Comparison of ENCODE assay signal across 23 cellular contexts in genomic region chr5:96854067-96854466, GRCh38.
"Had no signal": no experiment of that assay in that cellular context is flagged by ENCODE, and none has a peak within 500 bp of the region (broad histone marks: within the 10 kb centered on the region; RNA-seq: fewer than 3 reads in every experiment).

No MANE protein-coding gene starts in this region.

- H3K27me3 ChIP-seq: MG63 had no signal

- H3K4me2 ChIP-seq: PC-9 had no signal

- ATAC-seq: activated naive CD4-positive, alpha-beta T cell treated with anti-CD3 and anti-CD28 coated beads, Interleukin-2, amount 50 U/mL, for 72 hours; activated naive CD8-positive, alpha-beta T cell treated with anti-CD3 and anti-CD28 coated beads, Interleukin-2, amount 50 U/mL, for 24 hours; activated T-cell treated with anti-CD3 and anti-CD28 coated beads, Interleukin-2, amount 50 U/mL, for 4 hours had no signal

- H3K36me3 ChIP-seq: MG63 had no signal

- H3K27ac ChIP-seq: VCaP had no signal

- H2AFZ ChIP-seq: PC-9 had no signal

- DNase-seq: activated CD4-positive, alpha-beta memory T cell treated with anti-CD3 and anti-CD28 coated beads for 36 hours; activated CD4-positive, alpha-beta T cell treated with anti-CD3 and anti-CD28 coated beads, Interleukin-2, amount 10 ng/mL, durations not matched to agents 7 days and 5 days; activated CD4-positive, CD25-positive, alpha-beta regulatory T cell; activated CD8-positive, alpha-beta memory T cell treated with anti-CD3 and anti-CD28 coated beads for 24 hours; activated effector memory CD4-positive, alpha-beta T cell treated with anti-CD3 and anti-CD28 coated beads, Interleukin-2, amount 50 U/mL, for 16 hours; activated naive CD4-positive, alpha-beta T cell treated with Interleukin-2 at 50 U/mL for 16 hours; activated naive CD8-positive, alpha-beta T cell treated with anti-CD3 and anti-CD28 coated beads, Interleukin-2, amount 50 U/mL, for 24 hours; activated T-cell treated with anti-CD3 and anti-CD28 coated beads, Interleukin-2, amount 50 U/mL, for 4 hours; amygdala; MG63; MV-4-11; NCI-H1092 treated with DMSO at 0.1 percent for 48 hours; NCI-H1417 treated with DMSO at 0.1 percent for 48 hours; NCI-H1694; NCI-H2029; NCI-H2227 treated with DMSO at 0.1 percent for 48 hours; NCI-H526 treated with DMSO at 0.1 percent for 48 hours; NCI-H82; PC-9; SHP77 treated with DMSO at 0.1 percent for 48 hours; T-helper 1 cell had no signal

- H3K4me3 ChIP-seq: MG63, PC-9 had no signal
